In genomic region chr2:44745460-44745859, GRCh38 we compare ENCODE assay signal across 14 cellular contexts.
"Had no signal": no experiment of that assay in that cellular context is flagged by ENCODE, and none has a peak within 500 bp of the region (broad histone marks: within the 10 kb centered on the region; RNA-seq: fewer than 3 reads in every experiment).

No MANE protein-coding gene starts in this region.

- H3K9me3 ChIP-seq: pancreas, sigmoid colon, spleen had no signal

- H3K36me3 ChIP-seq: pancreas, sigmoid colon had no signal

- H3K27me3 ChIP-seq: foreskin keratinocyte, pancreas, sigmoid colon, spleen had no signal

- ATAC-seq: foreskin keratinocyte, pancreas had no signal

- H3K4me3 ChIP-seq: lung, pancreas, sigmoid colon, spleen had no signal

- H3K4me1 Mint-ChIP-seq: activated CD4-positive, alpha-beta T cell treated with anti-CD3 and anti-CD28 coated beads, Interleukin-2, amount 10 ng/mL, durations not matched to agents 7 days and 5 days had no signal

- H3K9me3 Mint-ChIP-seq: activated CD4-positive, alpha-beta T cell treated with anti-CD3 and anti-CD28 coated beads, Interleukin-2, amount 10 ng/mL, durations not matched to agents 7 days and 5 days; mesothelial cell of epicardium; stimulated activated naive CD8-positive, alpha-beta T cell treated with anti-CD3 and anti-CD28 coated beads, Interleukin-15, Interleukin-2, amounts not matched to agents 100 ng/mL and 50 ng/mL, for 24 hours; type B pancreatic cell had no signal

- H3K4me3 Mint-ChIP-seq: activated CD4-positive, alpha-beta T cell treated with anti-CD3 and anti-CD28 coated beads, Interleukin-2, amount 10 ng/mL, durations not matched to agents 7 days and 5 days; mesothelial cell of epicardium; stimulated activated naive CD8-positive, alpha-beta T cell treated with anti-CD3 and anti-CD28 coated beads, Interleukin-15, Interleukin-2, amounts not matched to agents 100 ng/mL and 50 ng/mL, for 24 hours; type B pancreatic cell had no signal

- DNase-seq: activated CD4-positive, alpha-beta T cell treated with anti-CD3 and anti-CD28 coated beads, Interleukin-2, amount 10 ng/mL, durations not matched to agents 7 days and 5 days; activated naive CD4-positive, alpha-beta T cell treated with Interleukin-2 at 50 U/mL for 16 hours; anterior cingulate cortex; cortex of kidney; effector CD8-positive, alpha-beta T cell; foreskin keratinocyte; head of caudate nucleus; pancreas; sigmoid colon; spleen had no signal

- H3K4me1 ChIP-seq: foreskin keratinocyte, pancreas, spleen had no signal

- H3K27ac Mint-ChIP-seq: activated CD4-positive, alpha-beta T cell treated with anti-CD3 and anti-CD28 coated beads, Interleukin-2, amount 10 ng/mL, durations not matched to agents 7 days and 5 days; mesothelial cell of epicardium; stimulated activated naive CD8-positive, alpha-beta T cell treated with anti-CD3 and anti-CD28 coated beads, Interleukin-15, Interleukin-2, amounts not matched to agents 100 ng/mL and 50 ng/mL, for 24 hours; type B pancreatic cell had no signal

- H3K36me3 Mint-ChIP-seq: mesothelial cell of epicardium, type B pancreatic cell had no signal

- H3K27me3 Mint-ChIP-seq: activated CD4-positive, alpha-beta T cell treated with anti-CD3 and anti-CD28 coated beads, Interleukin-2, amount 10 ng/mL, durations not matched to agents 7 days and 5 days; stimulated activated naive CD8-positive, alpha-beta T cell treated with anti-CD3 and anti-CD28 coated beads, Interleukin-15, Interleukin-2, amounts not matched to agents 100 ng/mL and 50 ng/mL, for 24 hours; type B pancreatic cell had no signal

- H3K27ac ChIP-seq: foreskin keratinocyte, pancreas, sigmoid colon, spleen had no signal
